In the genomic region with DNA sequence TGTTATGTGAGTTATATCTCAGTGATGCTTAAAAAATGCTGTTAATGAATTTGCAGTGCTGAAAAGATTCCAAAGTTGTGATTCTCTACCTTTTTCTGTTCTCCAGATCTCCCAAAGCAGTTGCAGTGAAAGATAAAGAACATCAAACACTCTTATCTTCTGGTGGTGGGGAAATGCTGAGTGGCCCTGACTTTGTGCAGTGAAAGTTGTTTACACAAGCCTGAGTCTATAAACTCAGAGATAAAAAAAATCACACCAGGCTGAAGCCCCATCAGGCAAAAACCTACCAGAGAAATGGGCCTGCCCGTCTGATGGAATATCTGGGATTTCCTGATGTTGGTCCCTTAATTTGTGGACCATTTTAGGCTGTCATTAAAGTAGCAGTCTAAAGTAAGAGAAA, we compare ENCODE assay signal across 1 cellular context.
TF ChIP-seq lines count a peak whose summit lies in the region.

No MANE protein-coding gene starts in this region.

TF ChIP-seq in K562, 482 proteins besides CTCF, POLR2A, EP300 and RAD21 (continued from another document):
- TF ChIP-seq, protein P1, sequence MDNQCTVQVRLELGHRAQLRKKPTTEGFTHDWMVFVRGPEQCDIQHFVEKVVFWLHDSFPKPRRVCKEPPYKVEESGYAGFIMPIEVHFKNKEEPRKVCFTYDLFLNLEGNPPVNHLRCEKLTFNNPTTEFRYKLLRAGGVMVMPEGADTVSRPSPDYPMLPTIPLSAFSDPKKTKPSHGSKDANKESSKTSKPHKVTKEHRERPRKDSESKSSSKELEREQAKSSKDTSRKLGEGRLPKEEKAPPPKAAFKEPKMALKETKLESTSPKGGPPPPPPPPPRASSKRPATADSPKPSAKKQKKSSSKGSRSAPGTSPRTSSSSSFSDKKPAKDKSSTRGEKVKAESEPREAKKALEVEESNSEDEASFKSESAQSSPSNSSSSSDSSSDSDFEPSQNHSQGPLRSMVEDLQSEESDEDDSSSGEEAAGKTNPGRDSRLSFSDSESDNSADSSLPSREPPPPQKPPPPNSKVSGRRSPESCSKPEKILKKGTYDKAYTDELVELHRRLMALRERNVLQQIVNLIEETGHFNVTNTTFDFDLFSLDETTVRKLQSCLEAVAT (IDR thresholded peaks at IDR 0.05) = no peak
- TF ChIP-seq CTCFL (IDR thresholded peaks at IDR 0.05; ENCODE audit: borderline replicate concordance, insufficient read depth, low read depth, low read length, poor library complexity, severe bottlenecking) = no peak
- TF ChIP-seq HOXB6 (CRISPR knock-in tag; IDR thresholded peaks at IDR 0.05; ENCODE audit: borderline replicate concordance) = no peak
- TF ChIP-seq TCF7 (IDR thresholded peaks at IDR 0.05; ENCODE audit: borderline replicate concordance) = peak; percentile 94
- no peak for TF ChIP-seq ZNF12 (CRISPR knock-in tag; IDR thresholded peaks at IDR 0.05)
- TF ChIP-seq ZNF518B (CRISPR knock-in tag; IDR thresholded peaks at IDR 0.05) = no peak
- no peak for TF ChIP-seq STAT6 (CRISPR knock-in tag; IDR thresholded peaks at IDR 0.05)
- TF ChIP-seq SFPQ (IDR thresholded peaks at IDR 0.05; ENCODE audit: low read depth, low read length) = no peak
- no peak for TF ChIP-seq HNRNPLL (IDR thresholded peaks at IDR 0.05; ENCODE audit: low read depth, low read length, poor library complexity, severe bottlenecking)
- TF ChIP-seq ZBTB5 (IDR thresholded peaks at IDR 0.05) = no peak
